8 cellular contexts compared by ENCODE assay signal in genomic region chr2:73176205-73176880, GRCh38. TPM values are rescaled to one million over a fixed set of nuclear protein-coding genes. Genes with fewer than 3 reads are reported as not detected.
DNase-seq lines count a peak whose midpoint lies in the region; ATAC-seq and TF ChIP-seq lines count a peak whose summit lies in the region.

No MANE protein-coding gene starts in this region.

- H3K36me3 ChIP-seq in BE2C (no peaks in the 10 kb centered on the region), HUES48 (ENCODE audit: control insufficient read depth, insufficient read depth, low read length) (no peaks in the 10 kb centered on the region), thoracic aorta (no peaks in the 10 kb centered on the region)

- 0 out of 2 replicates have a peak overlapping the region, but pooled peaks have one; percentile 6 for H3K4me3 ChIP-seq in BE2C (ENCODE audit: low read depth, low read length)
- H3K4me3 ChIP-seq in HUES48 (ENCODE audit: low read depth, low read length), result peak overlapping the region; percentile 77
- H3K4me3 ChIP-seq in astrocyte of the spinal cord (ENCODE audit: low read depth, low read length), result peak overlapping the region; percentile 61
- H3K4me3 ChIP-seq in thoracic aorta, result peak overlapping the region; percentile 77

- H3K27me3 ChIP-seq in BE2C, result peaks cover 31% of the 10 kb centered on the region
- H3K27me3 ChIP-seq in HUES48 (ENCODE audit: control insufficient read depth, insufficient read depth, low read length), result peaks cover 71% of the 10 kb centered on the region
- no peaks in the 10 kb centered on the region for H3K27me3 ChIP-seq in thoracic aorta (replicated peaks; ENCODE audit: insufficient read depth)

- TF ChIP-seq CTCF in BE2C (IDR thresholded peaks at IDR 0.05; ENCODE audit: low read depth, low read length) (no peak), astrocyte of the spinal cord (IDR thresholded peaks at IDR 0.05; ENCODE audit: low read depth, low read length) (no peak), thoracic aorta (IDR thresholded peaks at IDR 0.05) (no peak)

- peak; percentile 33 for ATAC-seq in left lobe of liver
- peak; percentile 46 for ATAC-seq in thoracic aorta (ENCODE audit: insufficient number of reproducible peaks, low FRiP score, low read depth)
- ATAC-seq in GM18520 (IDR thresholded peaks at IDR 0.05; ENCODE audit: unreplicated experiment), result no peak

- H3K9ac ChIP-seq in HUES48 (ENCODE audit: low read depth, low read length), result no peak overlapping the region

- in situ Hi-C loops in astrocyte of the spinal cord (cut with HindIII; ENCODE audit: low sequenced_read_pairs), result no loop called here

- H3K4me1 ChIP-seq in BE2C (no peaks in the 10 kb centered on the region), HUES48 (ENCODE audit: control insufficient read depth, insufficient read depth, low read length) (peaks cover 20% of the 10 kb centered on the region), thoracic aorta (ENCODE audit: control insufficient read depth in 1 of 2, low read depth in 2 of 2) (peaks cover 0 to 19% of the 10 kb centered on the region in 2 donors)

- no peak for DNase-seq in BE2C
- DNase-seq in astrocyte of the spinal cord (ENCODE audit: low read depth, low spot score), result no peak
- peak; percentile 49 for DNase-seq in left lobe of liver (ENCODE audit: low spot score)
- no peak for DNase-seq in thoracic aorta (ENCODE audit: low spot score)
- DNase-seq in OCI-M2 (lab: John Stamatoyannopoulos, UW; ENCODE audit: unreplicated experiment), result no peak
- DNase-seq in NCI-H82 treated with DMSO at 0.1 percent for 48 hours (lab: John Stamatoyannopoulos, UW; ENCODE audit: unreplicated experiment), result no peak

- H3K9me3 ChIP-seq in BE2C (no peaks in the 10 kb centered on the region), HUES48 (ENCODE audit: control insufficient read depth, insufficient read depth, low read length) (no peaks in the 10 kb centered on the region), thoracic aorta (no peaks in the 10 kb centered on the region)

- H3K27ac ChIP-seq in HUES48 (ENCODE audit: low read depth, low read length) (no peak overlapping the region), thoracic aorta (peak overlapping the region; percentile 71 to 80)

RNA-seq across cellular contexts. Expression of gene NOTO, which starts 26.0 kb away (rescaled TPM):
- polyA plus RNA-seq in BE2C (2012; ENCODE audit: insufficient read depth, insufficient read length, low read depth), result not detected
- not detected for total RNA-seq in left lobe of liver
- not detected for total RNA-seq in thoracic aorta

RNA-seq across cellular contexts. Expression of gene SMYD5, which starts 37.7 kb away (rescaled TPM):
- 38.6 TPM for polyA plus RNA-seq in BE2C (2012; ENCODE audit: insufficient read depth, insufficient read length, low read depth)
- total RNA-seq in left lobe of liver, result 6.0 TPM
- 10 to 100 TPM; 12.6 to 16.2 TPM for total RNA-seq in thoracic aorta

RNA-seq across cellular contexts. Expression of gene PRADC1, which starts 56.7 kb away (rescaled TPM):
- 30.7 TPM for polyA plus RNA-seq in BE2C (2012; ENCODE audit: insufficient read depth, insufficient read length, low read depth)
- total RNA-seq in left lobe of liver (24.4 TPM), thoracic aorta (10 to 100 TPM; 19.9 to 24.5 TPM)

RNA-seq across cellular contexts. Expression of gene CCT7, which starts 57.8 kb away (rescaled TPM):
- polyA plus RNA-seq in BE2C (2012; ENCODE audit: insufficient read depth, insufficient read length, low read depth), result 345 TPM
- total RNA-seq in left lobe of liver, result 93.7 TPM
- total RNA-seq in thoracic aorta, result 100 to 1,000 TPM; 121 to 144 TPM

Comparison
In these comparisons a context has a peak if more than half of its experiments do, and no peak if none do; other contexts are left out.
1. H3K4me3 ChIP-seq: peak in every context shown above with its lines; median percentile 77 in HUES48; 77 in thoracic aorta; 61 in astrocyte of the spinal cord; 6 in BE2C.